Comparison of ENCODE assay signal across 8 cellular contexts in the genomic region with DNA sequence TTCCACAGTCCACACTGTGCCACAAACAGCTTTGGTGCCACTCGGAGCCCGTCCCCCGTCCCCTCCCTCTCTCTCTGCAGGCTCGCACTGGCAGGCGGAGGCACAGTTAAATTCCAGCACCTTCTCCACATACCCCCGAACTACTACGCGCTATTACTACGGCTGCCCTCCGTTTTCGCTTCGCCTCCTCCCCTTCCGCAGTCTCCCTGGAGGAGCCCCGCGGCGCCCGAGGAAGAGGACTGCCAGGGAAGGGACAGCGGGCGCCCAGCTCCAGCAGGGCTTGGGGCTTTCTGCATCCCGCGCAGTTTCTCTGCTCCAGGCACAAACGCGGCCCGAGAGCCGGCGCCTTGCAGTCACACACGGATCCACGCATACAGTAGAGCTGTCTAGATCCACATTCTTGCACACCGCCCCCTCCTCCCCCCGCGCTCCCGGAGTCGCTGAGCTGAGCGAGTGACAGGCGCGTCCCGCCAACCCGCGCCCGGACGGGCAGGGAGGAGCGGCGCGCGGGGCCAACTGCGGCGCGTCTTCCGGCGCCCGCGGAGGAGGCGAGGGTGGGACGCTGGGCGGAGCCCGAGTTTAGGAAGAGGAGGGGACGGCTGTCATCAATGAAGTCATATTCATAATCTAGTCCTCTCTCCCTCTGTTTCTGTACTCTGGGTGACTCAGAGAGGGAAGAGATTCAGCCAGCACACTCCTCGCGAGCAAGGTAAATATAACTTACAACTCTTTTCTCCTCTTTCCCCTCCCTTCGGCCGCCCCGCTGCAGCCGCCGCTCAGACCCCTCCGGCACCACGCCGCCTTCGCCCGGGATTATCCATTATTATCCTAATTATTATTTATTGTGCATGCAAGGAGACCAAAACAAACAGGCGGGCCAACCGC. TPM values are rescaled to one million over a fixed set of nuclear protein-coding genes. Genes with fewer than 3 reads are reported as not detected.
DNase-seq lines count a peak whose midpoint lies in the region; ATAC-seq and TF ChIP-seq lines count a peak whose summit lies in the region.

A gene (plus strand): TSS at position 652 of the 885 bp plus-strand sequence. CDS start 13,676 bp downstream, outside the sequence.

- peak within 1 kb of the TSS; percentile 95 for H3K27ac ChIP-seq in upper lobe of right lung

- H3K36me3 ChIP-seq in upper lobe of right lung = no peaks in the 10 kb centered on the region

- no peak for TF ChIP-seq CTCF in progenitor cell of endocrine pancreas (IDR thresholded peaks at IDR 0.05; ENCODE audit: unreplicated experiment)
- no peak for TF ChIP-seq CTCF in upper lobe of right lung (IDR thresholded peaks at IDR 0.05)

- H3K4me1 Mint-ChIP-seq in T-helper 1 cell treated with Interleukin-12 subunit alpha and Interleukin-12 subunit beta and Interleukin-4 antibody, amounts not matched to agents 30 μg/mL and 1 μg/mL, for 36 hours (ENCODE audit: low read depth) = peaks cover 51% of the 10 kb centered on the region
- peaks cover 17% of the 10 kb centered on the region for H3K4me1 Mint-ChIP-seq in progenitor cell of endocrine pancreas (ENCODE audit: low read depth)

- H3K9me3 Mint-ChIP-seq in T-helper 1 cell treated with Interleukin-12 subunit alpha and Interleukin-12 subunit beta and Interleukin-4 antibody, amounts not matched to agents 30 μg/mL and 1 μg/mL, for 36 hours = no peaks in the 10 kb centered on the region
- peaks cover 3% of the 10 kb centered on the region for H3K9me3 Mint-ChIP-seq in progenitor cell of endocrine pancreas (ENCODE audit: low read depth)

- peak within 1 kb of the TSS; percentile 100 for H3K27ac Mint-ChIP-seq in T-helper 1 cell treated with Interleukin-12 subunit alpha and Interleukin-12 subunit beta and Interleukin-4 antibody, amounts not matched to agents 30 μg/mL and 1 μg/mL, for 36 hours
- peak within 1 kb of the TSS; percentile 91 for H3K27ac Mint-ChIP-seq in progenitor cell of endocrine pancreas

- DNase-seq in NCI-H1694 (lab: John Stamatoyannopoulos, UW) (peak; percentile 93), amniotic stem cell (lab: John Stamatoyannopoulos, UW) (peak; percentile 97), left cardiac atrium (peak; percentile 98), progenitor cell of endocrine pancreas (ENCODE audit: low spot score, unreplicated experiment) (peak; percentile 76), upper lobe of right lung (peak; percentile 99)

- peak within 1 kb of the TSS; percentile 96 for H3K4me3 Mint-ChIP-seq in T-helper 1 cell treated with Interleukin-12 subunit alpha and Interleukin-12 subunit beta and Interleukin-4 antibody, amounts not matched to agents 30 μg/mL and 1 μg/mL, for 36 hours
- peak within 1 kb of the TSS; percentile 92 for H3K4me3 Mint-ChIP-seq in progenitor cell of endocrine pancreas (ENCODE audit: low read depth)

- H3K9me3 ChIP-seq in upper lobe of right lung = no peaks in the 10 kb centered on the region

- H3K36me3 Mint-ChIP-seq in T-helper 1 cell treated with Interleukin-12 subunit alpha and Interleukin-12 subunit beta and Interleukin-4 antibody, amounts not matched to agents 30 μg/mL and 1 μg/mL, for 36 hours (ENCODE audit: low read depth) = peaks cover 8% of the 10 kb centered on the region
- H3K36me3 Mint-ChIP-seq in progenitor cell of endocrine pancreas (ENCODE audit: insufficient read depth) = no peaks in the 10 kb centered on the region

- intact Hi-C loops in left cardiac atrium (cut with DNase I) = no loop called here
- intact Hi-C loops in upper lobe of right lung (cut with DNase I) = no loop called here

- no peaks in the 10 kb centered on the region for H3K27me3 ChIP-seq in upper lobe of right lung

- ATAC-seq in HG02870 (IDR thresholded peaks at IDR 0.05; ENCODE audit: unreplicated experiment) (peak; percentile 66), left cardiac atrium (peak; percentile 88 to 90), upper lobe of right lung (peak; percentile 93)

- H3K4me3 ChIP-seq in upper lobe of right lung = peak within 1 kb of the TSS; percentile 78

- H3K27me3 Mint-ChIP-seq in T-helper 1 cell treated with Interleukin-12 subunit alpha and Interleukin-12 subunit beta and Interleukin-4 antibody, amounts not matched to agents 30 μg/mL and 1 μg/mL, for 36 hours (ENCODE audit: low read depth) = peaks cover 31% of the 10 kb centered on the region
- H3K27me3 Mint-ChIP-seq in progenitor cell of endocrine pancreas = peaks cover 35% of the 10 kb centered on the region

- H3K4me1 ChIP-seq in upper lobe of right lung = peaks cover 19% of the 10 kb centered on the region

- peak; percentile 86 for TF ChIP-seq POLR2A in GM15510 (IDR thresholded peaks at IDR 0.05; ENCODE audit: borderline replicate concordance, extremely low read depth, insufficient read length)

RNA-seq across cellular contexts. Expression of the gene that starts here (rescaled TPM):
- total RNA-seq in left cardiac atrium = 100 to 1,000 TPM in 1 of 2 donors, 10 to 100 TPM in 1; 77.4 to 115 TPM
- total RNA-seq in progenitor cell of endocrine pancreas = 55.8 and 57.0 TPM in 2 replicates
- 147 TPM for total RNA-seq in upper lobe of right lung

Comparison
In these comparisons a context has a peak if more than half of its experiments do, and no peak if none do; other contexts are left out.
1. Peak in every context shown above with its lines: DNase-seq, ATAC-seq, H3K4me3 ChIP-seq and H3K27ac ChIP-seq.